In the genomic region with DNA sequence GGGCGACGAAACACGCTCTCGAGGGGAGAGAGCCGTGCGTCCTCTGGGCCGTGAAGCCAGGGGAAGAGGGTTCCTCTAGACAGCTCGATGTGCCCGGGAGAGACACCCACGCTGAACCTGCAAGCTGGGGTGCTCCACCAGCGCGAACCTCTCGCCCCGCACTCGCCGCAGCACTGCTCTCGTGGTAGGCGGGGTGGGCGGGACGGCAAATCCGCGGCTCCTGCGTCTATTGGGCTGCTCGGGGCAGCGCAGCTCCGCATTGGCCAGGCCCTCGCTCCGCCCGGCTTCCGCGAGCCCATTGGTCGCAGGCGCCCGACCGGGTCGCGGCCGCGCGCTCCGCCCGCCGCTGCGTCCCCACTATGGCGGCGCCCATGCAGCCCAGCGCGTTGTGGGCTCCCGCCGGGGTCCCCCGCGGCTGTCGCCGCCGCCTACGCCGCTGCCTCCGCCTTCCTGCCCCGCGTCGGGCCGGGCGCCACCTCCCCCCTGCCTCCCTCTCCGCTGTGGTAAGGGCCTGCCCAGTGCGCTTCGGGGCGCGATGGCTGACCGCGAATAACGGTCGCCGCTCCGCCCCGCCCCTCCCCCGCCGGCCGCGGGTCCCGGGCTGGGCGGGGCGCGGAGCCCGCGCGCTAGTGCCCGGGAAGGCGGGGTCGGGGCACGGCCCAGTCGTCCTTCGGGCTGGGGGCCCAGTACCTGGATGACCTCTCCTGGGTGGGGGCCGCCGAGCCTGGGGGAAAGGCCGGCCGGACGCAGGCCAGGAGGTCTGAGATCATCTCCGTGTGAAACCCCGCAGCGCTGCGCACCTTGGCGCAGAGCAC, we compare ENCODE assay signal across 8 cellular contexts. TPM values are rescaled to one million over a fixed set of nuclear protein-coding genes. Genes with fewer than 3 reads are reported as not detected.
DNase-seq lines count a peak whose midpoint lies in the region; ATAC-seq, FAIRE-seq and TF ChIP-seq lines count a peak whose summit lies in the region.

TSS of gene ST3GAL3 (plus strand) at position 346 of the 815 bp plus-strand sequence. CDS start 28,727 bp downstream, outside the sequence.

- TF ChIP-seq EP300 in HepG2 (IDR thresholded peaks at IDR 0.05; ENCODE audit: low read depth in 2 of 2, low read length in 2 of 2) (peak in 1 of 2 experiments; percentile 34; a peak in 1 of 4 replicates), HepG2 (CRISPR knock-in tag; IDR thresholded peaks at IDR 0.05; ENCODE audit: borderline replicate concordance) (peak; percentile 14; the same call in 1 of the 2 replicates)

- DNase-seq in NCI-H748 (lab: John Stamatoyannopoulos, UW; ENCODE audit: unreplicated experiment) (peak; percentile 100), dedifferentiated amniotic fluid mesenchymal stem cell (ENCODE audit: extremely low spot score) (peak; percentile 91), HepG2 (ENCODE audit: low spot score) (peak; percentile 82)
- peak; percentile 89 for DNase-seq in activated CD4-positive, alpha-beta T cell treated with anti-CD3 and anti-CD28 coated beads, Interleukin-2, amount 50 U/mL, for 1 hour
- peak; percentile 87 to 88 for DNase-seq in stimulated activated CD4-positive, alpha-beta T cell treated with anti-CD3 and anti-CD28 coated beads, Interleukin-2, amount 100 ng/mL, for 48 hours

- H3K79me2 ChIP-seq in HepG2 (ENCODE audit: insufficient read depth, low read length) = peaks cover 25% of the 10 kb centered on the region

- peak within 1 kb of the TSS; percentile 99 for H3K4me2 ChIP-seq in BLaER1
- peak within 1 kb of the TSS; percentile 97 for H3K4me2 ChIP-seq in HepG2 (ENCODE audit: low read depth, low read length)

- no peak within 1 kb of the TSS for H2AFZ ChIP-seq in HepG2 (ENCODE audit: low read length)

- H3K9ac ChIP-seq in BLaER1 (peak within 1 kb of the TSS; percentile 93), HepG2 (ENCODE audit: insufficient read depth, low read depth, low read length) (peak within 1 kb of the TSS; percentile 90)

- no CpG with 5 or more reads among the region's 102 CpGs for WGBS in HepG2 (ENCODE audit: low lambda C conversion rate)

- intact Hi-C loops in HepG2 (cut with micrococcal nuclease; ENCODE audit: unreplicated experiment) = loop anchor here (1.0 to 5.0 kb wide), 2 partner anchors 177 to 240 kb away; partner anchors contain the start of genes IPO13 and PTPRF

- CTCF ChIA-PET in HepG2 (lab: Yijun Ruan, JAX; ENCODE audit: low intra/inter-chr PET ratio, low total read pairs) = no interaction called here

- H3K9me3 ChIP-seq in BLaER1 = no peaks in the 10 kb centered on the region
- no peaks in the 10 kb centered on the region for H3K9me3 ChIP-seq in HepG2 (ENCODE audit: low read length)

- peak; percentile 87 for ATAC-seq in GM19328 (IDR thresholded peaks at IDR 0.05; ENCODE audit: unreplicated experiment)
- peak; percentile 85 for ATAC-seq in HG03469 (IDR thresholded peaks at IDR 0.05; ENCODE audit: unreplicated experiment)
- peak; percentile 96 for ATAC-seq in HepG2

- peak; percentile 54; the same call in 1 of the 2 replicates for TF ChIP-seq RAD21 in HepG2 (CRISPR knock-in tag; IDR thresholded peaks at IDR 0.05)

- peak; percentile 25 for TF ChIP-seq CTCF in HepG2 (CRISPR knock-in tag; IDR thresholded peaks at IDR 0.05)

- BruUV-seq in HepG2 (replicated peaks; lab: Mats Ljungman, UMichigan) = no TSS peak

- H3K27me3 ChIP-seq in BLaER1 (no peaks in the 10 kb centered on the region), HepG2 (ENCODE audit: control insufficient read depth in 1 of 2, insufficient read depth in 2 of 2, low read length in 2 of 2) (no peaks in the 10 kb centered on the region; a peak in 1 of 5 replicates)

- H3K27ac ChIP-seq in BLaER1 (peak within 1 kb of the TSS; percentile 96), HepG2 (ENCODE audit: extremely low read length, insufficient read depth, low read length) (peak within 1 kb of the TSS; percentile 83)

- in situ Hi-C loops in HepG2 (cut with HindIII; ENCODE audit: extremely low pct_ligation_motif_present, low pct_unique_long_range_greater_than_20kb) = no loop called here

- peak; percentile 44 for FAIRE-seq in HepG2 (lab: Jason Lieb, UNC)

- POLR2A ChIA-PET in HepG2 (lab: Yijun Ruan, JAX) = interaction anchor here (0.6 to 3.0 kb wide), 14 partner anchors 8 to 236 kb away, joined by 3 to 21 read pairs (median 4); partner anchors contain the start of gene KDM4A

- TF ChIP-seq POLR2A in HepG2 (IDR thresholded peaks at IDR 0.05; ENCODE audit: insufficient read depth in 1 of 2, low read depth in 2 of 2, low read length in 2 of 2) = peak; percentile 95 to 99

- H3K36me3 ChIP-seq in BLaER1 = peaks cover 51% of the 10 kb centered on the region
- peaks cover 16 to 25% of the 10 kb centered on the region in 2 experiments; a peak in 4 of 5 replicates for H3K36me3 ChIP-seq in HepG2 (replicated peaks in 1 of 2; ENCODE audit: control insufficient read depth in 1 of 2, insufficient read depth in 2 of 2, low read length in 2 of 2)

- H3K4me1 ChIP-seq in BLaER1 = peaks cover 35% of the 10 kb centered on the region
- H3K4me1 ChIP-seq in HepG2 (ENCODE audit: insufficient read depth, low read length) = peaks cover 30% of the 10 kb centered on the region

- H3K4me3 ChIP-seq in BLaER1 = peak within 1 kb of the TSS; percentile 92
- peak within 1 kb of the TSS; percentile 64 to 96 (median 85) for H3K4me3 ChIP-seq in HepG2 (replicated peaks in 1 of 3; ENCODE audit: insufficient read depth in 1 of 3, low read depth in 2 of 3, low read length in 3 of 3)

- peaks cover 20% of the 10 kb centered on the region for H4K20me1 ChIP-seq in BLaER1
- H4K20me1 ChIP-seq in HepG2 (ENCODE audit: insufficient read depth, low read length) = no peaks in the 10 kb centered on the region

TF ChIP-seq in HepG2, 621 proteins besides CTCF, POLR2A, EP300 and RAD21 (continues in another document):
- 0 out of 2 replicates have a peak, but pooled peaks have one; percentile 42 for TF ChIP-seq ZSCAN20 (CRISPR knock-in tag; IDR thresholded peaks at IDR 0.05; ENCODE audit: borderline replicate concordance)
- TF ChIP-seq SRSF4 (IDR thresholded peaks at IDR 0.05; ENCODE audit: low read depth, low read length, poor library complexity, severe bottlenecking) = no peak
- peak; percentile 51; the same call in 1 of the 2 replicates for TF ChIP-seq NCOA2 (CRISPR knock-in tag; IDR thresholded peaks at IDR 0.05)
- TF ChIP-seq SYNCRIP (IDR thresholded peaks at IDR 0.05; ENCODE audit: insufficient read depth, low read depth, low read length) = no peak
- TF ChIP-seq STAT5B (CRISPR knock-in tag; IDR thresholded peaks at IDR 0.05) = no peak
- TF ChIP-seq RXRB (CRISPR knock-in tag; IDR thresholded peaks at IDR 0.05; ENCODE audit: borderline replicate concordance) = peak; percentile 59; the same call in 1 of the 2 replicates
- peak; percentile 61; the same call in 1 of the 2 replicates for TF ChIP-seq ZBTB20 (CRISPR knock-in tag; IDR thresholded peaks at IDR 0.05; ENCODE audit: borderline replicate concordance, low read depth)
- TF ChIP-seq AKAP8 (CRISPR knock-in tag; IDR thresholded peaks at IDR 0.05) = no peak; the same call in 1 of the 2 replicates
- TF ChIP-seq IRF2 (CRISPR knock-in tag; IDR thresholded peaks at IDR 0.05) = 0 out of 2 replicates have a peak, but pooled peaks have one; percentile 10
- TF ChIP-seq NAIF1 (CRISPR knock-in tag; IDR thresholded peaks at IDR 0.05; ENCODE audit: borderline replicate concordance) = peak; percentile 8; the same call in 1 of the 2 replicates
- peak; percentile 42 for TF ChIP-seq ZMYM4 (CRISPR knock-in tag; IDR thresholded peaks at IDR 0.05)
- TF ChIP-seq ZNF263 (CRISPR knock-in tag; IDR thresholded peaks at IDR 0.05) = peak; percentile 49
- TF ChIP-seq HINFP (CRISPR knock-in tag; IDR thresholded peaks at IDR 0.05; ENCODE audit: low read depth) = no peak

RNA-seq across cellular contexts. Expression of gene ST3GAL3, which starts in this region (rescaled TPM):
- total RNA-seq in HepG2 (2016; rRNA removed; fragmentation: Illumina TruSeq; extraction: Trizol) = 3.4 and 5.1 TPM in 2 replicates
- total RNA-seq in HepG2 (2016; cell fraction: cytosol; rRNA removed; fragmentation: Illumina TruSeq; extraction: Trizol; ENCODE audit: low read depth) = 5.4 and 6.6 TPM in 2 replicates
- total RNA-seq in HepG2 (2016; cell fraction: insoluble cytoplasmic fraction; rRNA removed; fragmentation: Illumina TruSeq; extraction: Trizol) = 2.8 and 4.6 TPM in 2 replicates
- 8.5 and 8.7 TPM in 2 replicates for total RNA-seq in HepG2 (2016; cell fraction: membrane; rRNA removed; fragmentation: Illumina TruSeq; extraction: Trizol)
- 11.8 and 11.9 TPM in 2 replicates for total RNA-seq in HepG2 (2016; cell fraction: nucleus; rRNA removed; fragmentation: Illumina TruSeq; extraction: Trizol)
- 7.1 and 8.1 TPM in 2 replicates for polyA plus RNA-seq in HepG2 (2011; rRNA removed)
- polyA plus RNA-seq in HepG2 (2011; cell fraction: cytosol; rRNA removed) = 7.1 and 7.2 TPM in 2 replicates
- 19.2 and 19.5 TPM in 2 replicates for polyA plus RNA-seq in HepG2 (2011; cell fraction: nucleus; rRNA removed)
- polyA plus RNA-seq in HepG2 (2012) = 8.2 and 8.6 TPM in 2 replicates
- polyA plus RNA-seq in HepG2 (2016; cell fraction: cytosol; fragmentation: Illumina TruSeq; extraction: Trizol; ENCODE audit: low read depth) = 4.9 and 5.7 TPM in 2 replicates
- polyA plus RNA-seq in HepG2 (2016; cell fraction: insoluble cytoplasmic fraction; fragmentation: Illumina TruSeq; extraction: Trizol; ENCODE audit: low read depth) = 4.6 and 5.3 TPM in 2 replicates
- polyA plus RNA-seq in HepG2 (2016; cell fraction: membrane; fragmentation: Illumina TruSeq; extraction: Trizol; ENCODE audit: low read depth) = 8.5 and 11.7 TPM in 2 replicates
- polyA plus RNA-seq in HepG2 (2016; cell fraction: nucleus; fragmentation: Illumina TruSeq; extraction: Trizol; ENCODE audit: insufficient read depth, low read depth) = 15.9 and 17.9 TPM in 2 replicates
- polyA minus RNA-seq in HepG2 (2011; rRNA and poly(A)+ RNA removed; ENCODE audit: low replicate concordance) = 14.7 and 20.2 TPM in 2 replicates
- 7.6 and 9.7 TPM in 2 replicates for polyA minus RNA-seq in HepG2 (2011; cell fraction: cytosol; rRNA and poly(A)+ RNA removed)
- polyA minus RNA-seq in HepG2 (2011; cell fraction: nucleus; rRNA and poly(A)+ RNA removed) = 20.2 and 21.6 TPM in 2 replicates

Comparison
In these comparisons a context has a peak if more than half of its experiments do, and no peak if none do; other contexts are left out.
1. Peak in every context shown above with its lines: DNase-seq, ATAC-seq, H3K4me3 ChIP-seq and H3K27ac ChIP-seq.